ENCODE assay signal across 9 cellular contexts in genomic region chr3:116181159-116181558, GRCh38.
"Had no signal": no experiment of that assay in that cellular context is flagged by ENCODE, and none has a peak within 500 bp of the region (broad histone marks: within the 10 kb centered on the region; RNA-seq: fewer than 3 reads in every experiment).

No MANE protein-coding gene starts in this region.

- H3K4me3 ChIP-seq: GM23338 had no signal

- ATAC-seq: GM23338, HepG2 had no signal

- FAIRE-seq: H1, H54, HepG2, HTR-8/SVneo had no signal

- DNase-seq: H9, HCEC 1CT, HFFc6, KG1 had no signal
